ENCODE assay signal across 1 cellular context in genomic region chr1:112387807-112388206, GRCh38.
A peak's percentile ranks its signal among the peaks of the same experiment; 100 is the strongest.
TF ChIP-seq lines count a peak whose summit lies in the region.

No MANE protein-coding gene starts in this region.

TF ChIP-seq in WTC11, 78 proteins besides CTCF, POLR2A, EP300 and RAD21:
- TF ChIP-seq ZNF512 (CRISPR knock-in tag; IDR thresholded peaks at IDR 0.05; ENCODE audit: borderline replicate concordance), result peak; percentile 80; the same call in 1 of the 2 replicates
- no peak for TF ChIP-seq CBFB (CRISPR knock-in tag; IDR thresholded peaks at IDR 0.05; ENCODE audit: low read depth)
